15 cellular contexts compared by ENCODE assay signal in the genomic region with DNA sequence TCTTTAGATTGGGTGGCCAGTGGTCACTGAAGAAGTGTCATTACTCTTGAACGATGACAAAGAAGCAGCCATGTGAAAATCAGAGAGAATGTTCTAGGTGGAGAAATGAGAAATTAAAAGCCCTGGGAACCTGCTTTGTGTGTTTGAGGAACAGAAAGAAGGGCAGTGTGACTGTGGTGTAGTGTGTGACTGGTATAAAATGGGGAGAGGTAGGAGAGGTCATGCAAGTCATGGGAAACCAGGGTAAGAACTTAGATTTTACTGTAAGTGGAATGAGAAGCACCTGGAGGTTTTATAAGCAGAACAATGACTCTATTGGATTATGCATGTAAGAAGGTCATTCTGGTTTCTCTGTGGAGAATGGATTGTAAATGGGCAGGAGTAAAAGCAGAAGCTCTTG. TPM values are rescaled to one million over a fixed set of nuclear protein-coding genes. Genes with fewer than 3 reads are reported as not detected.
DNase-seq lines count a peak whose midpoint lies in the region; ATAC-seq and TF ChIP-seq lines count a peak whose summit lies in the region.
"Had no signal": no experiment of that assay in that cellular context is flagged by ENCODE, and none has a peak within 500 bp of the region (broad histone marks: within the 10 kb centered on the region; RNA-seq: fewer than 3 reads in every experiment).

No MANE protein-coding gene starts in this region.

- H3K27ac ChIP-seq in KOPT-K1 (ENCODE audit: low read depth, low read length, poor library complexity, severe bottlenecking): peak overlapping the region; percentile 68
- no peak overlapping the region for H3K27ac ChIP-seq in PC-3 (ENCODE audit: low read length)
- H3K27ac ChIP-seq: foreskin keratinocyte, sigmoid colon had no signal

- H3K27me3 ChIP-seq in PC-3 (ENCODE audit: low read length): peaks cover 24% of the 10 kb centered on the region; the same call in 1 of the 2 replicates
- H3K27me3 ChIP-seq: foreskin keratinocyte, sigmoid colon had no signal

- ATAC-seq in GM21576 (IDR thresholded peaks at IDR 0.05; ENCODE audit: unreplicated experiment): peak; percentile 48
- ATAC-seq in stimulated activated memory B cell treated with anti-CD40 and anti-IgM and Interleukin-4, amounts not matched to agents 10 μg/mL and 1 μg/mL and 100 μg/mL, for 72 hours: peak; percentile 52
- no peak for ATAC-seq in PC-3

- H4K20me1 ChIP-seq in PC-3 (ENCODE audit: low read length): no peaks in the 10 kb centered on the region

- H3K27ac Mint-ChIP-seq in activated naive CD4-positive, alpha-beta T cell treated with anti-CD3 and anti-CD28 coated beads, Interleukin-2, amount 10 ng/mL, durations not matched to agents 7 days and 5 days: peak overlapping the region; percentile 83
- no peak overlapping the region for H3K27ac Mint-ChIP-seq in stimulated activated memory B cell treated with anti-CD40 and anti-IgM and Interleukin-4, amounts not matched to agents 10 μg/mL and 1 μg/mL and 100 μg/mL, for 72 hours
- H3K27ac Mint-ChIP-seq: type B pancreatic cell had no signal

- peaks cover 67% of the 10 kb centered on the region for H3K36me3 Mint-ChIP-seq in activated naive CD4-positive, alpha-beta T cell treated with anti-CD3 and anti-CD28 coated beads, Interleukin-2, amount 10 ng/mL, durations not matched to agents 7 days and 5 days
- H3K36me3 Mint-ChIP-seq in stimulated activated memory B cell treated with anti-CD40 and anti-IgM and Interleukin-4, amounts not matched to agents 10 μg/mL and 1 μg/mL and 100 μg/mL, for 72 hours: no peaks in the 10 kb centered on the region
- H3K36me3 Mint-ChIP-seq: type B pancreatic cell had no signal

- no peaks in the 10 kb centered on the region for H3F3A ChIP-seq in PC-3 (ENCODE audit: low read length, unreplicated experiment)

- no peak overlapping the region for H3K4me2 ChIP-seq in PC-3 (ENCODE audit: low read length)

- H3K9me3 ChIP-seq in KOPT-K1 (ENCODE audit: insufficient read depth, low read length, poor library complexity, severe bottlenecking) (peaks cover 15% of the 10 kb centered on the region), PC-3 (ENCODE audit: low read length) (no peaks in the 10 kb centered on the region)
- H3K9me3 ChIP-seq: sigmoid colon had no signal

- H3K4me3 ChIP-seq in PC-3 (ENCODE audit: low read length): no peak overlapping the region
- H3K4me3 ChIP-seq: sigmoid colon had no signal

- no peaks in the 10 kb centered on the region for H3K27me3 Mint-ChIP-seq in activated naive CD4-positive, alpha-beta T cell treated with anti-CD3 and anti-CD28 coated beads, Interleukin-2, amount 10 ng/mL, durations not matched to agents 7 days and 5 days
- peaks cover 16% of the 10 kb centered on the region for H3K27me3 Mint-ChIP-seq in stimulated activated memory B cell treated with anti-CD40 and anti-IgM and Interleukin-4, amounts not matched to agents 10 μg/mL and 1 μg/mL and 100 μg/mL, for 72 hours

- H3K4me1 Mint-ChIP-seq in activated naive CD4-positive, alpha-beta T cell treated with anti-CD3 and anti-CD28 coated beads, Interleukin-2, amount 10 ng/mL, durations not matched to agents 7 days and 5 days: peaks cover 92% of the 10 kb centered on the region
- H3K4me1 Mint-ChIP-seq in stimulated activated memory B cell treated with anti-CD40 and anti-IgM and Interleukin-4, amounts not matched to agents 10 μg/mL and 1 μg/mL and 100 μg/mL, for 72 hours: peaks cover 12% of the 10 kb centered on the region

- no peak overlapping the region for H3K9ac ChIP-seq in PC-3 (ENCODE audit: low read length)

- DNase-seq in activated naive CD4-positive, alpha-beta T cell treated with anti-CD3 and anti-CD28 coated beads, Interleukin-2, amount 10 ng/mL, durations not matched to agents 7 days and 5 days: no peak
- no peak for DNase-seq in activated naive CD4-positive, alpha-beta T cell treated with anti-CD3 and anti-CD28 coated beads, Interleukin-2, amount 50 U/mL, for 16 hours
- DNase-seq in PC-3 (no peak), C1 segment of cervical spinal cord (lab: John Stamatoyannopoulos, UW) (no peak), cortex of kidney (lab: John Stamatoyannopoulos, UW) (no peak)
- DNase-seq: dermis blood vessel endothelial cell, Karpas-422, RPMI8226, sigmoid colon had no signal

- intact Hi-C loops in PC-3 (cut with micrococcal nuclease): no loop called here

- H3K4me3 Mint-ChIP-seq in activated naive CD4-positive, alpha-beta T cell treated with anti-CD3 and anti-CD28 coated beads, Interleukin-2, amount 10 ng/mL, durations not matched to agents 7 days and 5 days: peak overlapping the region; percentile 3
- H3K4me3 Mint-ChIP-seq in stimulated activated memory B cell treated with anti-CD40 and anti-IgM and Interleukin-4, amounts not matched to agents 10 μg/mL and 1 μg/mL and 100 μg/mL, for 72 hours: no peak overlapping the region
- H3K4me3 Mint-ChIP-seq: type B pancreatic cell had no signal

- no peaks in the 10 kb centered on the region; the same call in 1 of the 2 replicates for H3K9me2 ChIP-seq in PC-3 (replicated peaks; ENCODE audit: low read length)

- H3K9me3 Mint-ChIP-seq in activated naive CD4-positive, alpha-beta T cell treated with anti-CD3 and anti-CD28 coated beads, Interleukin-2, amount 10 ng/mL, durations not matched to agents 7 days and 5 days: no peaks in the 10 kb centered on the region
- no peaks in the 10 kb centered on the region for H3K9me3 Mint-ChIP-seq in stimulated activated memory B cell treated with anti-CD40 and anti-IgM and Interleukin-4, amounts not matched to agents 10 μg/mL and 1 μg/mL and 100 μg/mL, for 72 hours

- POLR2A ChIA-PET in PC-3 (lab: Charles Lee; ENCODE audit: unreplicated experiment): no interaction called here

- peaks cover 29% of the 10 kb centered on the region for H3K36me3 ChIP-seq in KOPT-K1 (ENCODE audit: insufficient read depth, low read length)
- H3K36me3 ChIP-seq in PC-3 (ENCODE audit: low read depth, low read length): no peaks in the 10 kb centered on the region
- H3K36me3 ChIP-seq: sigmoid colon had no signal

- H3K4me1 ChIP-seq in PC-3 (ENCODE audit: insufficient read depth, low read length): no peaks in the 10 kb centered on the region
- H3K4me1 ChIP-seq: sigmoid colon had no signal

- no peak for TF ChIP-seq CTCF in PC-3 (conservative IDR thresholded peaks at IDR 0.05; ENCODE audit: low read depth, low read length)

- no TSS peak for BruUV-seq in PC-3 (replicated peaks; lab: Mats Ljungman, UMichigan)

- CTCF ChIA-PET in activated naive CD4-positive, alpha-beta T cell treated with anti-CD3 and anti-CD28 coated beads, Interleukin-2, amount 10 ng/mL, durations not matched to agents 7 days and 5 days (lab: Charles Lee): interaction anchor here (0.6 to 1.0 kb wide), 2 partner anchors 23 to 76 kb away, joined by 3 read pairs; no protein-coding TSS in a partner anchor
- CTCF ChIA-PET in PC-3 (lab: Charles Lee): no interaction called here

- no peaks in the 10 kb centered on the region for H3K79me2 ChIP-seq in PC-3 (ENCODE audit: low read length)

- no peak overlapping the region for H2AFZ ChIP-seq in PC-3 (ENCODE audit: low read length)

RNA-seq across cellular contexts. Expression of a gene that starts 12.2 kb away (rescaled TPM):
- not detected in 2 replicates for total RNA-seq in PC-3 (2014; rRNA removed)
- total RNA-seq: dermis blood vessel endothelial cell, foreskin keratinocyte, myocyte had no signal
